In genomic region chr17:61727798-61728197, GRCh38 we compare ENCODE assay signal across 1 cellular context.
DNase-seq lines count a peak whose midpoint lies in the region; FAIRE-seq lines count a peak whose summit lies in the region.
"Not testable (repeated sequence)": the region's sequence is repeated elsewhere in the genome, so short reads cannot be mapped to it uniquely, and the experiment has no call there.

No MANE protein-coding gene starts in this region.

- peak; percentile 46 for FAIRE-seq in HTR-8/SVneo (lab: Jason Lieb, UNC)

- not testable (repeated sequence) for DNase-seq in HTR-8/SVneo (ENCODE audit: insufficient read length, low spot score)
